Comparison of ENCODE assay signal across 28 cellular contexts in the genomic region with DNA sequence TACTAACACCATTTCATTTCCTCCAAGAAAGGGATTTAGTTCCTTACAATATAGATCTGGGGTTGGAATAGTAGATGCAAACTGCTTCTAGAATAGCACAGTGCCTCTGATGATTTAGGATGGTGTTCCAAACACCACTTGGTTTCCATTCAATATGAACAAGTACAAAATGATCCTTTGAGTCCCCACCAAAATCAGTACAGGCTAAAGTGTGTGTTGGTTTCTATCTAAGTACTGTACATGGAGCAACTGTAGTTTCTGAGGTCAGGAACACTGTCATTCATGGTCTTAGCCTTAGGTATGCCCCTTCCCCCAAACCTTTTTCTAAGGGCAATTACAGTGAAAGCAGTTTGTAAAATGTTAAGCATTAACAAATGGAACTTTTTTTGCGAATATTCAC.
"Had no signal": no experiment of that assay in that cellular context is flagged by ENCODE, and none has a peak within 500 bp of the region (broad histone marks: within the 10 kb centered on the region; RNA-seq: fewer than 3 reads in every experiment).

No MANE protein-coding gene starts in this region.

- H3K9me3 ChIP-seq: esophagus muscularis mucosa, gastrocnemius medialis had no signal

- DNase-seq: activated CD4-positive, alpha-beta memory T cell treated with anti-CD3 and anti-CD28 coated beads for 36 hours; activated CD4-positive, alpha-beta T cell treated with anti-CD3 and anti-CD28 coated beads for 36 hours; activated CD4-positive, alpha-beta T cell treated with anti-CD3 and anti-CD28 coated beads, Interleukin-2, amount 10 ng/mL, durations not matched to agents 24 days and 14 days; activated CD4-positive, CD25-positive, alpha-beta regulatory T cell; activated CD4-positive, CD25-positive, alpha-beta regulatory T cell treated with anti-CD3 and anti-CD28 coated beads, Interleukin-2, amount 50 U/mL, for 72 hours; activated CD8-positive, alpha-beta memory T cell treated with anti-CD3 and anti-CD28 coated beads, Interleukin-2, amount 10 ng/mL, durations not matched to agents 7 days and 5 days; activated CD8-positive, alpha-beta memory T cell treated with anti-CD3 and anti-CD28 coated beads, Interleukin-2, amount 50 U/mL, for 4 hours; activated CD8-positive, alpha-beta T cell treated with anti-CD3 and anti-CD28 coated beads, Interleukin-2, amount 10 ng/mL, durations not matched to agents 7 days and 5 days; activated effector memory CD4-positive, alpha-beta T cell treated with anti-CD3 and anti-CD28 coated beads, Interleukin-2, amount 50 U/mL, for 16 hours; activated naive CD4-positive, alpha-beta T cell treated with anti-CD3 and anti-CD28 coated beads for 36 hours; activated T-cell treated with anti-CD3 and anti-CD28 coated beads, Interleukin-2, amount 50 U/mL, for 1 hour; activated T-cell treated with anti-CD3 and anti-CD28 coated beads, Interleukin-2, amount 50 U/mL, for 48 hours; amniotic stem cell; anterior cingulate cortex; brain microvascular endothelial cell; caudate nucleus; cortex of kidney; dermis blood vessel endothelial cell; effector CD4-positive, alpha-beta T cell; effector memory CD8-positive, alpha-beta T cell; erythroblast; foreskin keratinocyte; gastrocnemius medialis; T-helper 2 cell had no signal

- FAIRE-seq: astrocyte, bronchial epithelial cell, colon had no signal

- H3K4me3 ChIP-seq: esophagus muscularis mucosa, gastrocnemius medialis had no signal

- H3K27ac ChIP-seq: brain microvascular endothelial cell, esophagus muscularis mucosa, foreskin keratinocyte had no signal

- H3K36me3 ChIP-seq: brain microvascular endothelial cell, esophagus muscularis mucosa, gastrocnemius medialis had no signal

- ATAC-seq: activated CD4-positive, alpha-beta T cell treated with anti-CD3 and anti-CD28 coated beads for 36 hours; activated CD8-positive, alpha-beta memory T cell treated with anti-CD3 and anti-CD28 coated beads, Interleukin-2, amount 10 ng/mL, durations not matched to agents 7 days and 5 days; activated CD8-positive, alpha-beta T cell treated with anti-CD3 and anti-CD28 coated beads, Interleukin-2, amount 10 ng/mL, durations not matched to agents 7 days and 5 days; effector memory CD8-positive, alpha-beta T cell; foreskin keratinocyte; gastrocnemius medialis had no signal

- H3K4me1 ChIP-seq: foreskin keratinocyte had no signal

- H3K27me3 ChIP-seq: brain microvascular endothelial cell, esophagus muscularis mucosa, foreskin keratinocyte, gastrocnemius medialis had no signal
